25 cellular contexts compared by ENCODE assay signal in the genomic region with DNA sequence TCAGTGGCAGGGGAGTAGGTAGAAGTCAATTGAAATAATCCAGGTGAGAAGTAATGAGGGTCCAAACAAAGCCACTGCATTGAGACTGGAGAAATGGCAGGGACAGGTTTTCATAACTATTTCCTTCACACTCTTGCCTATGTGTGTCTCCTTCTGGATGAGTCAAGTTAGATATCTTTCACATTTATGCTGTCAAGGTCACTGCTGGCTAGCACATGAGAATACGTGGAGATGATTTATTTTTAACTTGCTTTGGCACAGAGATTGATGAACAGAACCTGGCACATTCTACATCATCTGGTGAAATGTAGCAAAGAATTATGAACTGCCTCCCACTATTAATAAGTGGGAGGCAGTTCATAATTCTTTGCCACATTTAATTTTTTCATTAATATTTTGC.
"Had no signal": no experiment of that assay in that cellular context is flagged by ENCODE, and none has a peak within 500 bp of the region (broad histone marks: within the 10 kb centered on the region; RNA-seq: fewer than 3 reads in every experiment).

No MANE protein-coding gene starts in this region.

- H3K4me1 ChIP-seq: body of pancreas, gastrocnemius medialis, transverse colon had no signal

- DNase-seq: activated CD4-positive, alpha-beta T cell treated with anti-CD3 and anti-CD28 coated beads for 36 hours; activated CD4-positive, CD25-positive, alpha-beta regulatory T cell; activated CD8-positive, alpha-beta memory T cell treated with anti-CD3 and anti-CD28 coated beads, Interleukin-2, amount 10 ng/mL, durations not matched to agents 7 days and 5 days; activated CD8-positive, alpha-beta T cell treated with anti-CD3 and anti-CD28 coated beads, Interleukin-2, amount 10 ng/mL, durations not matched to agents 7 days and 5 days; activated effector memory CD4-positive, alpha-beta T cell treated with Interleukin-2 at 50 U/mL for 16 hours; activated naive CD4-positive, alpha-beta T cell treated with Interleukin-2 at 50 U/mL for 16 hours; activated T-cell treated with anti-CD3 and anti-CD28 coated beads, Interleukin-2, amount 50 U/mL, for 72 hours; aorta; body of pancreas; effector memory CD8-positive, alpha-beta T cell; erythroblast; gastrocnemius medialis; glutamatergic neuron; hippocampal formation; kidney; mammary epithelial cell; naive B cell; nephron progenitor cell; retina; stimulated activated naive CD4-positive, alpha-beta T cell; T-helper 1 cell; transverse colon had no signal

- H3K27me3 ChIP-seq: body of pancreas, cardiac muscle cell, gastrocnemius medialis, neutrophil, transverse colon had no signal

- H3K9me3 ChIP-seq: body of pancreas, gastrocnemius medialis, neutrophil had no signal

- H3K27ac ChIP-seq: body of pancreas, cardiac muscle cell, coronary artery, gastrocnemius medialis, neutrophil, transverse colon had no signal

- H3K36me3 ChIP-seq: cardiac muscle cell, gastrocnemius medialis, neutrophil, transverse colon had no signal

- ATAC-seq: activated CD4-positive, alpha-beta T cell treated with anti-CD3 and anti-CD28 coated beads for 36 hours; activated CD8-positive, alpha-beta memory T cell treated with anti-CD3 and anti-CD28 coated beads, Interleukin-2, amount 10 ng/mL, durations not matched to agents 7 days and 5 days; activated CD8-positive, alpha-beta T cell treated with anti-CD3 and anti-CD28 coated beads, Interleukin-2, amount 10 ng/mL, durations not matched to agents 7 days and 5 days; activated T-cell treated with anti-CD3 and anti-CD28 coated beads, Interleukin-2, amount 50 U/mL, for 72 hours; body of pancreas; effector memory CD8-positive, alpha-beta T cell; gastrocnemius medialis had no signal

- H3K4me3 ChIP-seq: body of pancreas, cardiac muscle cell, coronary artery, gastrocnemius medialis, transverse colon had no signal
